In the genomic region with DNA sequence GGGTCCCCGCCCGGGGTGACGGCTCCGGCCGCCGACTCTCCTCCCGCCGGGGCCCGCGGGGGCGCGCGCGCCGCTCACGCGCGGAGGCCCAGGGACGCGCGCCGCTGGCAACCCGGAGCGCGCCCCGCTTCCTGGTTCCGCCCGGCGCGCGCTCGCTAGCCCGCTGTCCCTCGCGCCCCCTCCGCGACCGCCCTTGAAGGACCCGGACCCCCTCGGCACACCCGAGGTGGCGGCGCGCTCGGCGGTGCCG, we compare ENCODE assay signal across 7 cellular contexts. TPM values are rescaled to one million over a fixed set of nuclear protein-coding genes. Genes with fewer than 3 reads are reported as not detected.
DNase-seq lines count a peak whose midpoint lies in the region; ATAC-seq and TF ChIP-seq lines count a peak whose summit lies in the region.

A gene (minus strand): TSS at position 33 of the 250 bp plus-strand sequence. CDS start 44,264 bp downstream, outside the sequence.

- no peak for TF ChIP-seq CTCF in GM13976 (IDR thresholded peaks at IDR 0.05; ENCODE audit: borderline replicate concordance, control extremely low read depth, extremely low read depth, insufficient read depth, missing control alignments)

- peak; percentile 69 for ATAC-seq in HG02678 (IDR thresholded peaks at IDR 0.05; ENCODE audit: unreplicated experiment)

- in situ Hi-C loops in GM13976 (cut with MboI; ENCODE audit: low sequenced_read_pairs, unreplicated experiment), result no loop called here

- DNase-seq in GM13976 (ENCODE audit: low spot score), result peak; percentile 93
- DNase-seq in NCI-H510A (lab: John Stamatoyannopoulos, UW), result peak; percentile 73
- peak; percentile 87 for DNase-seq in activated CD8-positive, alpha-beta memory T cell treated with anti-CD3 and anti-CD28 coated beads for 24 hours
- peak; percentile 38 for DNase-seq in effector CD4-positive, alpha-beta T cell
- DNase-seq in lung microvascular endothelial cell (ENCODE audit: low read depth in 2 of 2), result peak; percentile 71 to 82
- DNase-seq in stimulated activated CD8-positive, alpha-beta memory T cell treated with anti-CD3 and anti-CD28 coated beads, Interleukin-2, amount 100 ng/mL, for 48 hours (ENCODE audit: low read depth in 2 of 2), result peak; percentile 45 to 65

RNA-seq across cellular contexts. Expression of the gene that starts here (rescaled TPM):
- total RNA-seq in lung microvascular endothelial cell, result 22.2 and 29.8 TPM in 2 replicates

Comparison
In these comparisons a context has a peak if more than half of its experiments do, and no peak if none do; other contexts are left out.
1. Peak in every context shown above with its lines: DNase-seq and ATAC-seq.
2. DNase-seq: peak in every context shown above with its lines; median percentile 93 in GM13976; 87 in activated CD8-positive, alpha-beta memory T cell treated with anti-CD3 and anti-CD28 coated beads for 24 hours; 76 in lung microvascular endothelial cell; 73 in NCI-H510A; 55 in stimulated activated CD8-positive, alpha-beta memory T cell treated with anti-CD3 and anti-CD28 coated beads, Interleukin-2, amount 100 ng/mL, for 48 hours; 38 in effector CD4-positive, alpha-beta T cell.